8 cellular contexts compared by ENCODE assay signal in the genomic region with DNA sequence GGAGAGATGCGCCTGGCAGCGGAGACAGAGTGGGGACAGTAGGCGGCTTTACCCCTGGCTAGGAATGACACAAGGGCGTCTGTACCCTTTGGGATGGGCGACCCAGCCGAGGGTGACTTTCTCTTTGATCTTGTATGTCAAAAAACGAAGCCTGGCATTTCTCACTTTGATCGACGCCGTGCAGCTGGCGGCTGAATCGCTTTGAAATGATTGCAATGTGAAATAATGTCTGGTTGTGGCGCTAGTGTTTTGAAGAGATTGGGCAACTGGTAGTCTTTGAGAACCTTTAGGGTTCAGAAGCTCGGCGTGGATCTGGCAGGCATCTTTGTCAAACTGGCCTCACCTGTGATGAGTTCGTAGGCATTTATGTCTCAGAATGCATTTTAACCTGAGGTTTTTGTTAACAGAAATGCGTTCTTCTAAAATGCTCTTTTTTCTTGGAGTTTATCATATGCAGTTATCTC. TPM values are rescaled to one million over a fixed set of nuclear protein-coding genes. Genes with fewer than 3 reads are reported as not detected.
DNase-seq lines count a peak whose midpoint lies in the region; ATAC-seq and TF ChIP-seq lines count a peak whose summit lies in the region.

No MANE protein-coding gene starts in this region.

- H3K4me3 ChIP-seq in AG04449 (ENCODE audit: low read depth, low read length) (peak overlapping the region; percentile 89), GM12864 (ENCODE audit: low read depth, low read length) (peak overlapping the region; percentile 85), RWPE2 (ENCODE audit: severe bottlenecking) (peak overlapping the region; percentile 87), cardiac fibroblast (replicated peaks in 1 of 2; ENCODE audit: low read depth in 2 of 2, low read length in 2 of 2) (peak overlapping the region; percentile 86 to 95)

- peaks cover 27% of the 10 kb centered on the region for H3K4me1 ChIP-seq in RWPE2 (ENCODE audit: insufficient read depth, poor library complexity, severe bottlenecking)

- CTCF ChIA-PET in AG04449 (lab: Yijun Ruan, JAX) = interaction anchor here (0.7 to 7.0 kb wide), 34 partner anchors 10 to 597 kb away, joined by 3 to 106 read pairs (median 4); a partner anchor contains a TSS

- peak; percentile 25 for ATAC-seq in HG03378 (IDR thresholded peaks at IDR 0.05; ENCODE audit: unreplicated experiment)
- ATAC-seq in RWPE2 (ENCODE audit: low read depth) = no peak
- peak; percentile 15 for ATAC-seq in left colon

- H3K27ac ChIP-seq in RWPE2 (ENCODE audit: poor library complexity, severe bottlenecking) = peak overlapping the region; percentile 82

- DNase-seq in AG04449 (ENCODE audit: low read depth, low spot score) (no peak), GM12864 (ENCODE audit: low read depth) (no peak), RWPE2 (ENCODE audit: low spot score) (no peak), cardiac fibroblast (ENCODE audit: low read depth in 2 of 2) (peak; percentile 53 to 65), left colon (peak in 1 of 2 donors; percentile 62), ureter (ENCODE audit: low spot score) (no peak)
- peak; percentile 1 for DNase-seq in stimulated activated CD8-positive, alpha-beta memory T cell treated with anti-CD3 and anti-CD28 coated beads, Interleukin-12 subunit alpha, Interleukin-12 subunit beta, amount 100 ng/mL, for 24 hours (ENCODE audit: extremely low read depth)

- TF ChIP-seq CTCF in AG04449 (IDR thresholded peaks at IDR 0.05; ENCODE audit: insufficient read depth, low read length, missing control alignments) = no peak
- TF ChIP-seq CTCF in GM12864 (IDR thresholded peaks at IDR 0.05; ENCODE audit: low read depth, low read length, missing control alignments) = no peak
- TF ChIP-seq CTCF in RWPE2 (IDR thresholded peaks at IDR 0.05; ENCODE audit: poor library complexity, severe bottlenecking) = no peak
- no peak for TF ChIP-seq CTCF in cardiac fibroblast (IDR thresholded peaks at IDR 0.05; ENCODE audit: low read depth, low read length)

- intact Hi-C loops in left colon (cut with DNase I, micrococcal nuclease) = loop anchor here in 1 of 2 donors (5.0 to 10.0 kb wide), 2 partner anchors 160 to 222 kb away; a partner anchor contains a TSS

- no peaks in the 10 kb centered on the region for H3K27me3 ChIP-seq in RWPE2 (ENCODE audit: insufficient read depth, poor library complexity, severe bottlenecking)

- H3K36me3 ChIP-seq in RWPE2 (ENCODE audit: low read depth) = peaks cover 4% of the 10 kb centered on the region

- POLR2A ChIA-PET in AG04449 (lab: Yijun Ruan, JAX) = interaction anchor here (1.0 to 1.5 kb wide), 5 partner anchors 9 to 261 kb away, joined by 3 to 7 read pairs (median 4); a partner anchor contains a TSS

- no peaks in the 10 kb centered on the region for H3K9me3 ChIP-seq in RWPE2 (ENCODE audit: severe bottlenecking)

RNA-seq across cellular contexts. Expression of a gene that starts 1.0 kb away (rescaled TPM):
- total RNA-seq in left colon (10 to 100 TPM; 35.8 to 36.4 TPM), ureter (34.4 TPM)

Comparison
In these comparisons a context has a peak if more than half of its experiments do, and no peak if none do; other contexts are left out.
1. DNase-seq: peak in cardiac fibroblast (2 of 2) and stimulated activated CD8-positive, alpha-beta memory T cell treated with anti-CD3 and anti-CD28 coated beads, Interleukin-12 subunit alpha, Interleukin-12 subunit beta, amount 100 ng/mL, for 24 hours (single experiment); none in AG04449 (single experiment), GM12864 (single experiment), RWPE2 (single experiment) and ureter (single experiment).
2. Peak in every context shown above with its lines, with median percentiles within 50 percentile points of each other: H3K4me3 ChIP-seq.